Comparison of ENCODE assay signal across 15 cellular contexts in the genomic region with DNA sequence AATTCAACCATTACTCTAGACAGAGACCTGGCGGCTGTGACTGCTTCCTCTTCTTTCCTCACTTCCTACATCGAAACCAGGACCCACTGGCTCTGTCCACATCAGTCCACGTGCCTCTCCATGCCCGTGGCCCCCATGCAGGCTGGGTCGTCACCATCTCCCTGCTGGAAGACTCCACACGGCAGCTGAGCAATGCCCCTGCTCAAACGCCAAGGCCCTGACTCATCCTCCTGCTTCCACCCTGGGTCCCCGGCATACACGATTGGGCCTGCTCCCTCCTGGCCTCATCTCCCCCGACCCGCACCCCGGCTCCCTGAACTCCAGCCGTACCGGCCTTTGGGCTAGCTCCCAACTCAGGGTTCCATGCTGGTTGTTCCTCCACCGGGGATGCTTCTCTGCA.
DNase-seq lines count a peak whose midpoint lies in the region; ATAC-seq, FAIRE-seq and TF ChIP-seq lines count a peak whose summit lies in the region.
"Had no signal": no experiment of that assay in that cellular context is flagged by ENCODE, and none has a peak within 500 bp of the region (broad histone marks: within the 10 kb centered on the region; RNA-seq: fewer than 3 reads in every experiment).

No MANE protein-coding gene starts in this region.

- H3K27ac ChIP-seq in heart left ventricle = no peak overlapping the region
- no peak overlapping the region for H3K27ac ChIP-seq in heart right ventricle
- no peak overlapping the region for H3K27ac ChIP-seq in kidney (ENCODE audit: low read depth in 2 of 2, low read length in 2 of 2)
- no peak overlapping the region for H3K27ac ChIP-seq in caudate nucleus (ENCODE audit: low read depth, low read length)
- H3K27ac ChIP-seq: pancreas, tibial nerve had no signal

- H3K27me3 ChIP-seq in heart left ventricle (no peaks in the 10 kb centered on the region), heart right ventricle (no peaks in the 10 kb centered on the region)
- H3K27me3 ChIP-seq: pancreas, tibial nerve had no signal

- 73 to 82% (median 75%) methylated on average over 14 to 15 of the region's 15 CpGs for WGBS in heart left ventricle, 4 donors
- 73 to 84% methylated on average over 15 of the region's 15 CpGs for WGBS in heart right ventricle, 2 donors

- H3K9me3 ChIP-seq in heart left ventricle (no peaks in the 10 kb centered on the region), heart right ventricle (no peaks in the 10 kb centered on the region), kidney (ENCODE audit: control insufficient read depth in 1 of 2, low read length in 2 of 2) (no peaks in the 10 kb centered on the region)
- H3K9me3 ChIP-seq: pancreas, tibial nerve had no signal

- H3K9ac ChIP-seq in kidney (ENCODE audit: low read length in 2 of 2) = no peak overlapping the region

- intact Hi-C loops in heart left ventricle (cut with DNase I) (no loop called here), heart right ventricle (cut with DNase I) (loop anchor here in 1 of 10 donors (10.0 kb wide), 1 partner anchor 1280 kb away; no protein-coding TSS in a partner anchor), kidney (cut with DNase I) (no loop called here)

- no peak for ATAC-seq in heart left ventricle
- no peak for ATAC-seq in heart right ventricle
- no peak for ATAC-seq in HG03354 (IDR thresholded peaks at IDR 0.05; ENCODE audit: poor library complexity, severe bottlenecking, unreplicated experiment)
- ATAC-seq: pancreas, WTC11 had no signal

- TF ChIP-seq POLR2A in heart left ventricle (IDR thresholded peaks at IDR 0.05) = no peak

- H3K4me1 ChIP-seq in heart left ventricle (peaks cover 0 to 3% (median 0%) of the 10 kb centered on the region in 12 donors), heart right ventricle (peaks cover 0 to 8% (median 0%) of the 10 kb centered on the region in 9 donors), kidney (ENCODE audit: control insufficient read depth in 1 of 2, insufficient read depth in 1 of 2, low read depth in 1 of 2, low read length in 2 of 2) (no peaks in the 10 kb centered on the region)
- H3K4me1 ChIP-seq: HAP-1, pancreas had no signal

- TF ChIP-seq CTCF in heart left ventricle (IDR thresholded peaks at IDR 0.05) (no peak), heart right ventricle (IDR thresholded peaks at IDR 0.05) (no peak), kidney (IDR thresholded peaks at IDR 0.05; ENCODE audit: borderline replicate concordance, extremely low read depth, insufficient read depth) (no peak), D721Med (IDR thresholded peaks at IDR 0.05; ENCODE audit: insufficient read depth, missing control alignments) (no peak)

- H3K36me3 ChIP-seq in heart left ventricle (no peaks in the 10 kb centered on the region), heart right ventricle (no peaks in the 10 kb centered on the region), kidney (ENCODE audit: control insufficient read depth in 1 of 2, insufficient read depth in 2 of 2, low read length in 2 of 2) (no peaks in the 10 kb centered on the region)
- H3K36me3 ChIP-seq: HAP-1, pancreas, tibial nerve had no signal

- FAIRE-seq in kidney (lab: Jason Lieb, UNC) (no peak), urothelium cell line (lab: Jason Lieb, UNC) (peak; percentile 58), D721Med (lab: Jason Lieb, UNC) (no peak)
- FAIRE-seq: pancreas had no signal

- H3K4me3 ChIP-seq in heart left ventricle (no peak overlapping the region), heart right ventricle (no peak overlapping the region), kidney (ENCODE audit: low read length in 2 of 2) (no peak overlapping the region)
- H3K4me3 ChIP-seq: HAP-1, pancreas, tibial nerve had no signal

- DNase-seq in heart left ventricle = peak in 3 of 5 donors; percentile 15 to 24 (median 18)
- DNase-seq in heart right ventricle = no peak
- DNase-seq in astrocyte of the hippocampus (ENCODE audit: low read depth, low spot score) = peak; percentile 50
- DNase-seq in kidney = peak; percentile 64
- DNase-seq in urothelium cell line (ENCODE audit: low spot score) = peak; percentile 43
- DNase-seq in D721Med (ENCODE audit: insufficient read length, low spot score) = no peak
- DNase-seq in caudate nucleus (lab: John Stamatoyannopoulos, UW) = no peak
- DNase-seq: activated naive CD4-positive, alpha-beta T cell; midbrain; stimulated activated CD4-positive, alpha-beta T cell treated with anti-CD3 and anti-CD28 coated beads, Interleukin-15, amount 100 ng/mL, for 24 hours had no signal

Comparison
In these comparisons a context has a peak if more than half of its experiments do, and no peak if none do; other contexts are left out.
1. DNase-seq: peak in heart left ventricle (3 of 5), astrocyte of the hippocampus (single experiment), kidney (single experiment) and urothelium cell line (single experiment); none in heart right ventricle (0 of 2), D721Med (single experiment) and caudate nucleus (0 of 61).